In the genomic region with DNA sequence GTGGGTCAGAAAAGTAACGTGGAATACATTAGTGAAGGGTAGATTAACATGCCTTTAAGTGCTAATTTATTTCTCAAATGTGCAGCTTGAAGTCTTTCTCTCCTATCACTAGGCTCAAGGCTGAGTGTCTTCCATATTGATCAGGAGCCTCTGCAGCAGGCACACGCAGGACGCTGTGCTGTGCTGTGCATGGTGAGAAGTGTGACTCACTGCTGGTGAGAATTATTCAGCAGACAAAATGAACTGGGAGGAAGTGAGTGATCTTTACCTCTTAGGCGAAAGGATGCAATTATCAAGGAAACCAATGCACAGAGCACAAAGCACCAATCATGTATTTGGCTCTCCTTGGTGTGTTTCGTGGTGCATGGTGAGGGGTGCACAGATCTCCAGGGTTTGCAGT, we compare ENCODE assay signal across 20 cellular contexts.
DNase-seq lines count a peak whose midpoint lies in the region; ATAC-seq, FAIRE-seq and TF ChIP-seq lines count a peak whose summit lies in the region.
"Had no signal": no experiment of that assay in that cellular context is flagged by ENCODE, and none has a peak within 500 bp of the region (broad histone marks: within the 10 kb centered on the region; RNA-seq: fewer than 3 reads in every experiment).

No MANE protein-coding gene starts in this region.

- H3K27me3 ChIP-seq in A673 (replicated peaks; ENCODE audit: insufficient read depth, low read depth, low read length, poor library complexity) (peaks cover 20% of the 10 kb centered on the region), H1 (replicated peaks in 1 of 4; ENCODE audit: control insufficient read depth in 3 of 4, extremely low read depth in 1 of 4, insufficient read depth in 3 of 4, low read length in 3 of 4) (no peaks in the 10 kb centered on the region), testis (no peaks in the 10 kb centered on the region)
- H3K27me3 ChIP-seq: BLaER1, tibial artery had no signal

- no peak for TF ChIP-seq RAD21 in H1 (IDR thresholded peaks at IDR 0.05 in 1 of 2, conservative IDR thresholded peaks at IDR 0.05 in 1 of 2; ENCODE audit: low read depth in 2 of 2, low read length in 2 of 2)

- no peaks in the 10 kb centered on the region; the same call in 1 of the 2 replicates for H3K23me2 ChIP-seq in H1 (ENCODE audit: low read depth, low read length)

- TF ChIP-seq POLR2A in H1 (IDR thresholded peaks at IDR 0.05; ENCODE audit: control extremely low read depth in 1 of 2, low read depth in 2 of 2, low read length in 2 of 2) (no peak), testis (IDR thresholded peaks at IDR 0.05) (no peak)

- BruUV-seq in A673 (replicated peaks; lab: Mats Ljungman, UMichigan) = no TSS peak

- H2BK12ac ChIP-seq in H1 (ENCODE audit: low read depth, low read length) = no peak overlapping the region

- H3K4me3 ChIP-seq in A673 (ENCODE audit: low read depth, low read length, poor library complexity, severe bottlenecking) (no peak overlapping the region), H1 (ENCODE audit: extremely low read depth in 1 of 4, insufficient read depth in 2 of 4, low read depth in 3 of 4, low read length in 4 of 4) (no peak overlapping the region), testis (no peak overlapping the region)
- H3K4me3 ChIP-seq: BLaER1, skin epidermis, tibial artery had no signal

- no peak overlapping the region for H2AK5ac ChIP-seq in H1 (ENCODE audit: low read depth, low read length)

- H4K8ac ChIP-seq in H1 (ENCODE audit: extremely low read depth, insufficient read depth, low read length) = no peak overlapping the region

- no peak overlapping the region for H3K9ac ChIP-seq in H1 (replicated peaks in 1 of 4; ENCODE audit: extremely low read depth in 1 of 4, low read depth in 3 of 4, low read length in 3 of 4)
- H3K9ac ChIP-seq: BLaER1 had no signal

- no peak overlapping the region for H2BK15ac ChIP-seq in H1 (ENCODE audit: low read length)

- POLR2A ChIA-PET in A673 (lab: Charles Lee; ENCODE audit: low non-redundant PET) = no interaction called here
- POLR2A ChIA-PET in H1 (lab: Charles Lee; ENCODE audit: partially characterized antibody) = no interaction called here

- H3K4ac ChIP-seq in H1 (replicated peaks; ENCODE audit: insufficient read length, low read depth, low read length) = no peak overlapping the region

- CTCF ChIA-PET in A673 (lab: Charles Lee) (no interaction called here), H1 (lab: Charles Lee; ENCODE audit: partially characterized antibody) (no interaction called here)

- FAIRE-seq in H1 (lab: Jason Lieb, UNC) = no peak
- FAIRE-seq: colon, endothelial cell of umbilical vein, TTC549 had no signal

- no peaks in the 10 kb centered on the region for H3K79me2 ChIP-seq in H1 (ENCODE audit: control insufficient read depth in 1 of 2, insufficient read depth in 2 of 2, low read length in 2 of 2)

- H3K23ac ChIP-seq in H1 (ENCODE audit: insufficient read length) = no peak overlapping the region

- H3K18ac ChIP-seq in H1 (ENCODE audit: extremely low read depth, low read length) = no peak overlapping the region

- no peaks in the 10 kb centered on the region for H3K79me1 ChIP-seq in H1 (ENCODE audit: low read depth, low read length)

- no peak overlapping the region for H2BK120ac ChIP-seq in H1 (replicated peaks; ENCODE audit: low read depth, low read length)

- H2BK5ac ChIP-seq in H1 (ENCODE audit: low read depth, low read length) = peak overlapping the region; percentile 12; the same call in 1 of the 2 replicates

- H4K5ac ChIP-seq in H1 (ENCODE audit: insufficient read length, low read depth, low read length) = no peak overlapping the region

- intact Hi-C loops in A673 (cut with micrococcal nuclease; ENCODE audit: unreplicated experiment) = no loop called here
- intact Hi-C loops in testis (cut with DNase I; ENCODE audit: low total_unique reads) = no loop called here

- TF ChIP-seq CTCF in A673 (conservative IDR thresholded peaks at IDR 0.05; ENCODE audit: low read depth, low read length) (no peak), H1 (IDR thresholded peaks at IDR 0.05; ENCODE audit: control extremely low read depth in 1 of 3, insufficient read depth in 1 of 3, low read depth in 1 of 3, low read length in 3 of 3) (no peak), testis (IDR thresholded peaks at IDR 0.05) (no peak)

- TF ChIP-seq EP300 in H1 (IDR thresholded peaks at IDR 0.05; ENCODE audit: borderline replicate concordance in 1 of 2, low read depth in 2 of 2, low read length in 2 of 2) = no peak

- no peak for DNase-seq in activated CD4-positive, CD25-positive, alpha-beta regulatory T cell treated with anti-CD3 and anti-CD28 coated beads, Interleukin-2, amount 50 U/mL, for 72 hours
- DNase-seq in A673 (ENCODE audit: low spot score) (peak; percentile 6), NOMO-1 (lab: John Stamatoyannopoulos, UW; ENCODE audit: unreplicated experiment in 2 of 2) (peak; percentile 51 to 87), H1 (ENCODE audit: low read depth in 1 of 2, low spot score in 2 of 2) (no peak), testis (no peak), CD1c-positive myeloid dendritic cell (ENCODE audit: extremely low spot score) (no peak)
- DNase-seq: activated gamma-delta T cell, foreskin fibroblast, mesendoderm, NCI-H1417, NCI-H82, SW 1271, tibial artery had no signal

- no peak overlapping the region for H2BK20ac ChIP-seq in H1 (ENCODE audit: low read length)

- H2AFZ ChIP-seq in H1 (ENCODE audit: low read length) = no peak overlapping the region

- H3K4me1 ChIP-seq in A673 (ENCODE audit: insufficient read depth, low read length, poor library complexity, severe bottlenecking) (no peaks in the 10 kb centered on the region), H1 (replicated peaks in 1 of 4; ENCODE audit: control insufficient read depth in 3 of 4, insufficient read depth in 4 of 4, low read length in 3 of 4) (no peaks in the 10 kb centered on the region), testis (no peaks in the 10 kb centered on the region)
- H3K4me1 ChIP-seq: BLaER1, tibial artery had no signal

- no peak overlapping the region for H3K4me2 ChIP-seq in H1 (ENCODE audit: insufficient read depth in 1 of 2, low read depth in 2 of 2, low read length in 2 of 2)
- H3K4me2 ChIP-seq: BLaER1 had no signal

- ATAC-seq in activated CD4-positive, CD25-positive, alpha-beta regulatory T cell treated with anti-CD3 and anti-CD28 coated beads, Interleukin-2, amount 50 U/mL, for 24 hours = peak; percentile 92
- no peak for ATAC-seq in HG03095 (IDR thresholded peaks at IDR 0.05; ENCODE audit: unreplicated experiment)

- no peak overlapping the region for H3K14ac ChIP-seq in H1 (ENCODE audit: insufficient read length)

- H3K36me3 ChIP-seq in A673 (ENCODE audit: insufficient read depth, low read length, poor library complexity, severe bottlenecking) (no peaks in the 10 kb centered on the region), H1 (ENCODE audit: control insufficient read depth in 2 of 4, insufficient read depth in 4 of 4, low read length in 3 of 4) (no peaks in the 10 kb centered on the region), testis (ENCODE audit: low read depth, missing control alignments) (no peaks in the 10 kb centered on the region)
- H3K36me3 ChIP-seq: BLaER1, tibial artery had no signal

- no peak overlapping the region for H4K91ac ChIP-seq in H1 (replicated peaks; ENCODE audit: insufficient read length, low read length)

- no peak overlapping the region for H3K27ac ChIP-seq in A673 (ENCODE audit: low read depth, low read length, poor library complexity, severe bottlenecking)
- no peak overlapping the region for H3K27ac ChIP-seq in H1 (ENCODE audit: low read depth, low read length)
- H3K27ac ChIP-seq in testis = no peak overlapping the region
- H3K27ac ChIP-seq: BLaER1, tibial artery had no signal

- H3K9me3 ChIP-seq in A673 (ENCODE audit: low read depth, low read length, poor library complexity, severe bottlenecking) (no peaks in the 10 kb centered on the region), H1 (ENCODE audit: insufficient read depth in 2 of 2, low read depth in 1 of 2, low read length in 1 of 2) (peaks cover 23 to 34% of the 10 kb centered on the region in 2 experiments), testis (no peaks in the 10 kb centered on the region)

- WGBS in H1 (ENCODE audit: extremely low coverage in 1 of 2, insufficient coverage in 1 of 2, insufficient read length in 1 of 2, insufficient replicate concordance in 2 of 2, low coverage in 1 of 2, low lambda C conversion rate in 2 of 2, missing lambda C conversion rate in 1 of 2), 2 experiments = 89% methylated on average over 5 of the region's 5 CpGs; no CpG with 5 or more reads in 1 of the 2 experiments
- 50 to 60% methylated on average over 5 of the region's 5 CpGs for WGBS in testis, 2 donors

- no peaks in the 10 kb centered on the region for H4K20me1 ChIP-seq in H1 (replicated peaks in 1 of 2; ENCODE audit: control insufficient read depth in 1 of 2, insufficient read depth in 2 of 2, low read length in 2 of 2)
- H4K20me1 ChIP-seq: BLaER1 had no signal

- H3K56ac ChIP-seq in H1 (replicated peaks; ENCODE audit: insufficient read length, low read depth, low read length) = no peak overlapping the region

TF ChIP-seq in H1, 55 proteins besides CTCF, POLR2A, EP300 and RAD21 (continues in another document):
- TF ChIP-seq CBX8 (IDR thresholded peaks at IDR 0.05; ENCODE audit: borderline replicate concordance, low read depth, low read length) = no peak

Comparison
In these comparisons a context has a peak if more than half of its experiments do, and no peak if none do; other contexts are left out.
1. DNase-seq: peak in A673 (single experiment) and NOMO-1 (2 of 2); none in activated CD4-positive, CD25-positive, alpha-beta regulatory T cell treated with anti-CD3 and anti-CD28 coated beads, Interleukin-2, amount 50 U/mL, for 72 hours (single experiment), H1 (0 of 2), testis (single experiment) and CD1c-positive myeloid dendritic cell (single experiment).